In the genomic region with DNA sequence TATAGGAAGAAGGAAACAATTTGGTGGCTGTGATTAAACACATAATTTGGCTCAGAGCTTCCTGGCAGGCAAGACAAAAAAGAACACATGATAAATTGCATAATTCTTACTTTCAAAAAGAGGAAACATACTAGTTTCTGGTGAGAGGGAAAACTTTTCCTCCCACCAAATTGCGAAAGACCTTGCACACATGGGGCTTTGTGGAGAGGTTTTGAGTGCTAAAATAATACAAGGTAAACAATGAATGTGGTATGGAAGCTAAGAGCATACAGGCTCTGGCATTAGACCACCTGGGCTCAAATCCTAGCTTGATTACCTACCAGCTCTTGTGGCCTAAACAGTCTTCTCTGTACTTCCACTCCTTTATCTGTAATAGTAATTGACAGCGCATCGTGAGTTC, we compare ENCODE assay signal across 9 cellular contexts.
A peak's percentile ranks its signal among the peaks of the same experiment; 100 is the strongest.
DNase-seq lines count a peak whose midpoint lies in the region; ATAC-seq and TF ChIP-seq lines count a peak whose summit lies in the region.
"Had no signal": no experiment of that assay in that cellular context is flagged by ENCODE, and none has a peak within 500 bp of the region (broad histone marks: within the 10 kb centered on the region; RNA-seq: fewer than 3 reads in every experiment).

No MANE protein-coding gene starts in this region.

- H3K27me3 Mint-ChIP-seq in activated CD4-positive, alpha-beta T cell treated with anti-CD3 and anti-CD28 coated beads, Interleukin-2, amount 10 ng/mL, durations not matched to agents 24 days and 14 days: no peaks in the 10 kb centered on the region

- ATAC-seq in right lobe of liver: peak; percentile 54 to 67 (median 61)
- ATAC-seq in upper lobe of right lung: peak; percentile 46

- H3K27me3 ChIP-seq in mammary epithelial cell (ENCODE audit: insufficient read depth, low read length) (no peaks in the 10 kb centered on the region), right lobe of liver (no peaks in the 10 kb centered on the region), upper lobe of right lung (no peaks in the 10 kb centered on the region), H7 (ENCODE audit: control insufficient read depth, insufficient read depth, low read length) (no peaks in the 10 kb centered on the region; the same call in 1 of the 2 replicates)

- intact Hi-C loops in mammary epithelial cell (cut with micrococcal nuclease): loop anchor here (5.0 kb wide), 1 partner anchor 227 kb away; no protein-coding TSS in a partner anchor
- intact Hi-C loops in right lobe of liver (cut with DNase I): no loop called here
- intact Hi-C loops in upper lobe of right lung (cut with DNase I): no loop called here
- intact Hi-C loops in activated CD4-positive, alpha-beta T cell treated with anti-CD3 and anti-CD28 coated beads, Interleukin-2, amount 10 ng/mL, durations not matched to agents 24 days and 14 days (cut with micrococcal nuclease): no loop called here

- H3K27ac ChIP-seq in mammary epithelial cell (ENCODE audit: insufficient read depth, low read depth, low read length) (peak overlapping the region; percentile 97), right lobe of liver (peak overlapping the region; percentile 39 to 71 (median 62)), upper lobe of right lung (peak overlapping the region; percentile 83)

- H3K4me2 ChIP-seq in mammary epithelial cell (ENCODE audit: insufficient read depth, low read depth, low read length): peak overlapping the region; percentile 60

- peaks cover 3% of the 10 kb centered on the region for H3K9me3 Mint-ChIP-seq in activated CD4-positive, alpha-beta T cell treated with anti-CD3 and anti-CD28 coated beads, Interleukin-2, amount 10 ng/mL, durations not matched to agents 24 days and 14 days

- H3K36me3 ChIP-seq in mammary epithelial cell (ENCODE audit: insufficient read depth, low read length) (no peaks in the 10 kb centered on the region), right lobe of liver (peaks cover 0 to 3% (median 0%) of the 10 kb centered on the region in 4 donors), upper lobe of right lung (no peaks in the 10 kb centered on the region), H7 (replicated peaks; ENCODE audit: control insufficient read depth, insufficient read depth, low read length) (no peaks in the 10 kb centered on the region)

- H3K4me3 ChIP-seq in mammary epithelial cell (replicated peaks in 1 of 3; ENCODE audit: insufficient read depth in 1 of 3, low read depth in 2 of 3, low read length in 3 of 3): no peak overlapping the region
- H3K4me3 ChIP-seq in right lobe of liver: no peak overlapping the region
- peak overlapping the region; percentile 16 for H3K4me3 ChIP-seq in upper lobe of right lung
- no peak overlapping the region for H3K4me3 ChIP-seq in H7 (ENCODE audit: insufficient read depth, low read depth, low read length)

- DNase-seq in NCI-H2196 (lab: John Stamatoyannopoulos, UW; ENCODE audit: unreplicated experiment): peak; percentile 17
- no peak for DNase-seq in NCI-H2196 treated with DMSO at 0.1 percent for 48 hours (lab: John Stamatoyannopoulos, UW; ENCODE audit: unreplicated experiment)
- peak; percentile 83 for DNase-seq in mammary epithelial cell
- DNase-seq in right lobe of liver: peak in 1 of 3 donors; percentile 55
- DNase-seq in upper lobe of right lung: no peak
- DNase-seq in dedifferentiated amniotic fluid mesenchymal stem cell (ENCODE audit: extremely low spot score): no peak
- DNase-seq in activated CD4-positive, alpha-beta T cell treated with anti-CD3 and anti-CD28 coated beads, Interleukin-2, amount 10 ng/mL, durations not matched to agents 24 days and 14 days: no peak
- no peak for DNase-seq in H7
- DNase-seq: activated CD4-positive, alpha-beta T cell treated with anti-CD3 and anti-CD28 coated beads for 48 hours had no signal

- no peak for TF ChIP-seq POLR2A in right lobe of liver (IDR thresholded peaks at IDR 0.05)

- peaks cover 3% of the 10 kb centered on the region for H3K4me1 Mint-ChIP-seq in activated CD4-positive, alpha-beta T cell treated with anti-CD3 and anti-CD28 coated beads, Interleukin-2, amount 10 ng/mL, durations not matched to agents 24 days and 14 days

- H4K20me1 ChIP-seq in mammary epithelial cell (ENCODE audit: insufficient read depth, low read length): no peaks in the 10 kb centered on the region

- peak overlapping the region; percentile 2 for H2AFZ ChIP-seq in mammary epithelial cell (ENCODE audit: low read depth, low read length)

- H3K4me1 ChIP-seq in mammary epithelial cell (ENCODE audit: insufficient read depth, low read length) (peaks cover 60% of the 10 kb centered on the region), right lobe of liver (peaks cover 0 to 23% (median 13%) of the 10 kb centered on the region in 4 donors), upper lobe of right lung (peaks cover 51% of the 10 kb centered on the region)

- H3K36me3 Mint-ChIP-seq in activated CD4-positive, alpha-beta T cell treated with anti-CD3 and anti-CD28 coated beads, Interleukin-2, amount 10 ng/mL, durations not matched to agents 24 days and 14 days (ENCODE audit: low read depth): no peaks in the 10 kb centered on the region

- 67% methylated on average over 3 of the region's 3 CpGs for WGBS in mammary epithelial cell (ENCODE audit: low coverage, missing lambda C conversion rate)
- 34% methylated on average over 3 of the region's 3 CpGs for WGBS in right lobe of liver (ENCODE audit: insufficient coverage, low coverage, low lambda C conversion rate, missing lambda C conversion rate)

- no TSS peak for BruUV-seq in mammary epithelial cell (replicated peaks; lab: Mats Ljungman, UMichigan)

- CTCF ChIA-PET in mammary epithelial cell (lab: Charles Lee; ENCODE audit: low non-redundant PET): no interaction called here

- TF ChIP-seq CTCF in mammary epithelial cell (conservative IDR thresholded peaks at IDR 0.05 in 1 of 2, IDR thresholded peaks at IDR 0.05 in 1 of 2; ENCODE audit: extremely low read depth in 1 of 2, insufficient read depth in 1 of 2, low read depth in 1 of 2, low read length in 2 of 2): no peak
- no peak for TF ChIP-seq CTCF in right lobe of liver (IDR thresholded peaks at IDR 0.05)
- no peak for TF ChIP-seq CTCF in upper lobe of right lung (IDR thresholded peaks at IDR 0.05)

- H3K9ac ChIP-seq in mammary epithelial cell (ENCODE audit: insufficient read depth, low read length): peak overlapping the region; percentile 81

- dilution Hi-C loops in mammary epithelial cell (cut with HindIII; ENCODE audit: low sequenced_read_pairs): no loop called here

- H3K79me2 ChIP-seq in mammary epithelial cell (ENCODE audit: insufficient read depth, low read length): no peaks in the 10 kb centered on the region

- H3K9me3 ChIP-seq in mammary epithelial cell (replicated peaks; ENCODE audit: insufficient read depth, low read length) (no peaks in the 10 kb centered on the region), right lobe of liver (no peaks in the 10 kb centered on the region), upper lobe of right lung (no peaks in the 10 kb centered on the region)

- in situ Hi-C loops in mammary epithelial cell (cut with MboI; ENCODE audit: low sequenced_read_pairs in 2 of 2): loop anchor here in 1 of 2 donors (25.0 kb wide), 2 partner anchors 362 to 587 kb away; no protein-coding TSS in a partner anchor

- H3K4me3 Mint-ChIP-seq in activated CD4-positive, alpha-beta T cell treated with anti-CD3 and anti-CD28 coated beads, Interleukin-2, amount 10 ng/mL, durations not matched to agents 24 days and 14 days: no peak overlapping the region

- H3K27ac Mint-ChIP-seq in activated CD4-positive, alpha-beta T cell treated with anti-CD3 and anti-CD28 coated beads, Interleukin-2, amount 10 ng/mL, durations not matched to agents 24 days and 14 days: no peak overlapping the region

Comparison
In these comparisons a context has a peak if more than half of its experiments do, and no peak if none do; other contexts are left out.
1. DNase-seq: peak in NCI-H2196 (single experiment) and mammary epithelial cell (single experiment); none in NCI-H2196 treated with DMSO at 0.1 percent for 48 hours (single experiment), upper lobe of right lung (single experiment), dedifferentiated amniotic fluid mesenchymal stem cell (single experiment), activated CD4-positive, alpha-beta T cell treated with anti-CD3 and anti-CD28 coated beads, Interleukin-2, amount 10 ng/mL, durations not matched to agents 24 days and 14 days (single experiment) and H7 (single experiment).
2. Peak in every context shown above with its lines, with median percentiles within 50 percentile points of each other: H3K27ac ChIP-seq.